Comparison of ENCODE assay signal across 8 cellular contexts in the genomic region with DNA sequence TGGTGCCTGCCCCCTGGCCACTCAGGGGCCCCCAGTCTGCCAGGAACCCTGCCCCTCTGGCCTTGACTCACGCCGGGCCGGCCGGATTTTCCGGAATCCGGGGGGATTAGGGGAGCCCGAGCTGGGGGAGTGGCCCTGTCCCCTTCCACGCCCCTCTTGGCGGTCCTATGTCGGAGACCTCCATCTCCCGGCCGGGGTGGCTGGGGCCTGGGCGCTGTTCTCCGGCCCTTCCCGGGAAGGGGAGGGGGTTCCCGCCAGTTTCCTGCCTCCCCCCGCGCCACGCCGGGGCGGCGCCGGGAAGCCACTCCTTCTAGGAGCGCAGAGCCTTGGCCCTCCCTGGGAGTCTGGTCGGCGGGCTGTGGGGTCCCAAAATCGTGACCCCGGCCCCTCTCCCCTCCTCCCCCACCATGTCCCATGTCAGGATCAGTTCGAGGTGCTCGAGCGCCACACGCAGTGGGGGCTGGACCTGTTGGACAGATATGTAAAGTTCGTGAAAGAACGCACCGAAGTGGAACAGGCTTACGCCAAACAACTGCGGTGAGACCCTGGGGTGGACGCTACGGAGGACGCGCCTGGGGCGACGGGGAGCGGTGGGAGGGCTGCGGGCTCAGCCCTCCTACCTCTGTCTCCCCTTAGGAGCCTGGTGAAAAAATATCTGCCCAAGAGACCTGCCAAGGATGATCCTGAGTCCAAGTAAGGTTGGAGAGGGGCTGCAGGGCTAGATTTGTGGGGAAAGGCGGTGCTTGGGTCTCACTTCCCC. TPM values are rescaled to one million over a fixed set of nuclear protein-coding genes. Genes with fewer than 3 reads are reported as not detected.
A peak's percentile ranks its signal among the peaks of the same experiment; 100 is the strongest.
DNase-seq lines count a peak whose midpoint lies in the region; ATAC-seq and TF ChIP-seq lines count a peak whose summit lies in the region.

No MANE protein-coding gene starts in this region.

- DNase-seq in NCI-H510A treated with DMSO at 0.1 percent for 48 hours (lab: John Stamatoyannopoulos, UW) (peak; percentile 15), NCI-H510A (lab: John Stamatoyannopoulos, UW) (no peak), RPMI7951 (ENCODE audit: low read depth) (peak; percentile 47), colonic mucosa (peak; percentile 66), lower lobe of right lung (peak; percentile 63), thyroid gland (peak; percentile 39 to 59)

- TF ChIP-seq CTCF in colonic mucosa (IDR thresholded peaks at IDR 0.05) (no peak), lower lobe of right lung (IDR thresholded peaks at IDR 0.05) (no peak), thyroid gland (IDR thresholded peaks at IDR 0.05) (no peak)

- WGBS in thyroid gland, 2 donors = 0 to 12% methylated on average over 13 to 26 of the region's 46 CpGs

- ATAC-seq in lower lobe of right lung (peak in 1 of 2 donors; percentile 2), GM21515 (IDR thresholded peaks at IDR 0.05; ENCODE audit: unreplicated experiment) (no peak), HG03280 (IDR thresholded peaks at IDR 0.05; ENCODE audit: unreplicated experiment) (no peak)

- H3K36me3 ChIP-seq in colonic mucosa = no peaks in the 10 kb centered on the region
- H3K36me3 ChIP-seq in lower lobe of right lung = peaks cover 27% of the 10 kb centered on the region
- H3K36me3 ChIP-seq in thyroid gland = peaks cover 4 to 6% of the 10 kb centered on the region in 2 donors

- peak overlapping the region; percentile 85 for H3K27ac ChIP-seq in colonic mucosa
- peak overlapping the region; percentile 81 for H3K27ac ChIP-seq in lower lobe of right lung
- H3K27ac ChIP-seq in thyroid gland = peak overlapping the region; percentile 60 to 87 (median 77)

- H3K9me3 ChIP-seq in colonic mucosa (no peaks in the 10 kb centered on the region), lower lobe of right lung (no peaks in the 10 kb centered on the region), thyroid gland (no peaks in the 10 kb centered on the region)

- H3K4me1 ChIP-seq in colonic mucosa (peaks cover 14% of the 10 kb centered on the region), lower lobe of right lung (peaks cover 76% of the 10 kb centered on the region), thyroid gland (peaks cover 54 to 55% of the 10 kb centered on the region in 2 donors)

- intact Hi-C loops in colonic mucosa (cut with DNase I) = no loop called here
- intact Hi-C loops in lower lobe of right lung (cut with DNase I) = no loop called here
- intact Hi-C loops in thyroid gland (cut with DNase I) = no loop called here

- peak in 1 of 2 donors; percentile 55 for TF ChIP-seq POLR2A in thyroid gland (IDR thresholded peaks at IDR 0.05)

- H3K27me3 ChIP-seq in colonic mucosa (no peaks in the 10 kb centered on the region), lower lobe of right lung (ENCODE audit: low read depth) (no peaks in the 10 kb centered on the region), thyroid gland (no peaks in the 10 kb centered on the region)

- H3K9ac ChIP-seq in colonic mucosa (ENCODE audit: low read depth in 2 of 2, low read length in 2 of 2) = peak overlapping the region; percentile 94 to 100

- peak overlapping the region; percentile 80 for H3K4me3 ChIP-seq in colonic mucosa
- H3K4me3 ChIP-seq in lower lobe of right lung = peak overlapping the region; percentile 93
- peak overlapping the region; percentile 43 to 90 (median 86) for H3K4me3 ChIP-seq in thyroid gland (replicated peaks in 1 of 3)

RNA-seq across cellular contexts. Expression of gene TRIP10, which starts 1.3 kb away (rescaled TPM):
- 31.0 and 34.6 TPM in 2 replicates for total RNA-seq in RPMI7951 (2014; rRNA removed; shearing (Covaris generic))
- total RNA-seq in colonic mucosa = 10 to 100 TPM; 67.7 to 78.2 TPM
- 65.8 TPM for total RNA-seq in lower lobe of right lung
- total RNA-seq in thyroid gland = 10 to 100 TPM; 48.9 to 65.8 (median 58.8) TPM

RNA-seq across cellular contexts. Expression of gene GPR108, which starts 3.4 kb away (rescaled TPM):
- total RNA-seq in RPMI7951 (2014; rRNA removed; shearing (Covaris generic)) = 39.8 and 55.9 TPM in 2 replicates
- total RNA-seq in colonic mucosa (100 to 1,000 TPM in 1 of 2 donors, 10 to 100 TPM in 1; 92.0 to 109 TPM), lower lobe of right lung (87.0 TPM), thyroid gland (100 to 1,000 TPM in 3 of 4 donors, 10 to 100 TPM in 1; 87.9 to 152 (median 116) TPM)

RNA-seq across cellular contexts. Expression of gene C3, which starts 20.3 kb away (rescaled TPM):
- total RNA-seq in RPMI7951 (2014; rRNA removed; shearing (Covaris generic)) = 0.68 and 0.72 TPM in 2 replicates
- total RNA-seq in colonic mucosa (10 to 100 TPM; 28.2 to 83.9 TPM), lower lobe of right lung (1,321 TPM), thyroid gland (100 to 1,000 TPM; 126 to 631 (median 350) TPM)

RNA-seq across cellular contexts. Expression of gene SH2D3A, which starts 26.5 kb away (rescaled TPM):
- not detected in 2 replicates for total RNA-seq in RPMI7951 (2014; rRNA removed; shearing (Covaris generic))
- total RNA-seq in colonic mucosa = 10 to 100 TPM; 34.2 to 44.3 TPM
- 21.2 TPM for total RNA-seq in lower lobe of right lung
- 10 to 100 TPM; 14.1 to 27.4 (median 20.7) TPM for total RNA-seq in thyroid gland

RNA-seq across cellular contexts. Expression of gene VAV1, which starts 31.7 kb away (rescaled TPM):
- total RNA-seq in RPMI7951 (2014; rRNA removed; shearing (Covaris generic)) = 0.12 TPM in 1 of 2 replicates, not detected in the other
- total RNA-seq in colonic mucosa = 1 to 10 TPM; 5.7 to 6.0 TPM
- total RNA-seq in lower lobe of right lung = 36.2 TPM
- total RNA-seq in thyroid gland = 1 to 10 TPM; 1.7 to 4.3 (median 2.6) TPM

Comparison
In these comparisons a context has a peak if more than half of its experiments do, and no peak if none do; other contexts are left out.
1. RNA of gene C3, which starts 20.3 kb away (total RNA-seq): 1,321 TPM in lower lobe of right lung (single experiment), 126 to 631 TPM in thyroid gland and 28.2 to 83.9 TPM in colonic mucosa; 0.68 to 0.72 TPM in RPMI7951; every median in the first group is over 10 times any median in the second.
2. Peak in every context shown above with its lines, with median percentiles within 50 percentile points of each other: H3K27ac ChIP-seq and H3K4me3 ChIP-seq.